Comparison of ENCODE assay signal across 7 cellular contexts in the genomic region with DNA sequence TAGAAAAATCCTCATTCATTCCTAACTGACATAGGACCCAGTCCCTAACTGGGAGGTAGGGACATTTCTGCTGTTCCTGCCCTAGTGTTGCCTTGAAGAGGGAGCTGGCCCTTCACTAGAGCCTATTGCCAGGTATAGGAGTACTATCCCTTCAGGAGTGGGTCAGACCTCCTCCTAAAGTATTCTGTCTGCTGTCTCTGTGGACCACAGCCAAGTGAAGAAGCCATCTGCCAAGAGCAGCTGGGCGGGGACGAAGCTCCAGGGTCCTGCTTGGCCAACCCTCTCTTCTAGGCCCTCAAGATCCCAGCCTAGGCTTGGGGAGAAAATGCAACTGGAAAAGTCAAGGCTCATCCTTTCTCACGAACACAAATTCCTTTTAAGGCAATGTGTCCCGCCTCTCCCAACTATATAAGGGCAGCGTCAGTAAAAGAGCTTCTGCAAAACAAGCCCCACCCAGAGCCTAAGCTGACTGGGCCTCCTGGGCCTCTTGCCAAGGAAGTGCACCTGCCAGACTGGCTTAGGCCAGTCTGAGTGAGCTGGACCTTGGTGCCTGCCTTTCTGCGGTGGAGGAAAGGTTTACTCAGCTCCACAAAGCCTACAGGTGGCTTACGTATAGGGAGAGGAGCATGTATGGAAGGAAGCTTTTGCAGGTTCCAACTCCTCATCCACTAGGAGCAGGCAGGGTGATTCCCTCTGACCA. TPM values are rescaled to one million over a fixed set of nuclear protein-coding genes. Genes with fewer than 3 reads are reported as not detected.
DNase-seq lines count a peak whose midpoint lies in the region; ATAC-seq and TF ChIP-seq lines count a peak whose summit lies in the region.

No MANE protein-coding gene starts in this region.

- H2AFZ ChIP-seq in GM23338, result no peak overlapping the region

- no peaks in the 10 kb centered on the region for H3F3A ChIP-seq in GM23338 (replicated peaks; ENCODE audit: low read depth)

- H3K9me2 ChIP-seq in GM23338 (ENCODE audit: insufficient read depth), result no peaks in the 10 kb centered on the region

- H3K27ac ChIP-seq in GM23338 (ENCODE audit: low read depth) (peak overlapping the region; percentile 89), Peyer's patch (peak overlapping the region; percentile 68 to 91 (median 81))

- TF ChIP-seq CTCF in GM23338 (conservative IDR thresholded peaks at IDR 0.05; ENCODE audit: low read depth in 2 of 2) (no peak), Peyer's patch (IDR thresholded peaks at IDR 0.05) (peak in 2 of 6 experiments; percentile 3 to 30)

- H3K27me3 ChIP-seq in GM23338 (ENCODE audit: insufficient read depth) (0 out of 2 replicates have a peak, but pooled peaks cover 6% of the 10 kb centered on the region), Peyer's patch (no peaks in the 10 kb centered on the region), iPS-15b (ENCODE audit: control insufficient read depth, insufficient read depth, low read length) (peaks cover 7% of the 10 kb centered on the region)

- H3K36me3 Mint-ChIP-seq in GM23338 (ENCODE audit: low read depth), result peaks cover 37% of the 10 kb centered on the region

- peak overlapping the region; percentile 96 for H3K4me3 Mint-ChIP-seq in GM23338

- H3K4me3 ChIP-seq in GM23338 (peak overlapping the region; percentile 83), Peyer's patch (peak overlapping the region; percentile 51 to 82 (median 68)), iPS-15b (ENCODE audit: low read depth, low read length) (peak overlapping the region; percentile 97)

- in situ Hi-C loops in T47D (cut with HindIII; ENCODE audit: low pct_unique_long_range_greater_than_20kb, low sequenced_read_pairs), result no loop called here

- H4K20me1 ChIP-seq in GM23338 (replicated peaks; ENCODE audit: insufficient read depth), result peaks cover 12% of the 10 kb centered on the region; the same call in 1 of the 2 replicates

- peaks cover 32% of the 10 kb centered on the region for H3K79me2 ChIP-seq in GM23338 (replicated peaks; ENCODE audit: insufficient read depth)

- peak overlapping the region; percentile 99 for H3K27ac Mint-ChIP-seq in GM23338

- H3K27me3 Mint-ChIP-seq in GM23338 (ENCODE audit: insufficient read depth, low read depth, poor library complexity), result peaks cover 19% of the 10 kb centered on the region

- H3K4me1 ChIP-seq in GM23338 (ENCODE audit: insufficient read depth) (peaks cover 8% of the 10 kb centered on the region), Peyer's patch (peaks cover 0 to 18% (median 3%) of the 10 kb centered on the region in 4 donors), iPS-15b (ENCODE audit: control insufficient read depth, insufficient read depth, low read length) (peaks cover 7% of the 10 kb centered on the region)

- TF ChIP-seq POLR2A in Peyer's patch (IDR thresholded peaks at IDR 0.05), result peak; percentile 24 to 44

- intact Hi-C loops in sciatic nerve (cut with DNase I), result no loop called here

- DNase-seq in GM04504 (ENCODE audit: low read depth) (peak; percentile 52), GM23338 (ENCODE audit: low spot score) (peak; percentile 92), Kasumi-1 (lab: John Stamatoyannopoulos, UW) (peak; percentile 15 to 38), Peyer's patch (peak; percentile 57 to 94 (median 94)), T47D (ENCODE audit: low read depth in 1 of 2, low spot score in 1 of 2) (peak; percentile 79 to 100), sciatic nerve (ENCODE audit: low spot score) (peak; percentile 82)

- no peaks in the 10 kb centered on the region; the same call in 2 of the 3 replicates for H3K9me3 Mint-ChIP-seq in GM23338

- peak overlapping the region; percentile 70 for H3K4me2 ChIP-seq in GM23338

- no peaks in the 10 kb centered on the region for H3K9me3 ChIP-seq in Peyer's patch
- H3K9me3 ChIP-seq in iPS-15b (ENCODE audit: control insufficient read depth, insufficient read depth, low read length), result no peaks in the 10 kb centered on the region

- ATAC-seq in GM23338 (peak; percentile 67), sciatic nerve (peak; percentile 76)

- H3K36me3 ChIP-seq in GM23338 (ENCODE audit: insufficient read depth) (peaks cover 34% of the 10 kb centered on the region), Peyer's patch (peaks cover 0 to 26% (median 0%) of the 10 kb centered on the region in 3 donors), iPS-15b (ENCODE audit: control insufficient read depth, insufficient read depth, low read length) (peaks cover 10% of the 10 kb centered on the region)

- H3K4me1 Mint-ChIP-seq in GM23338, result peaks cover 22% of the 10 kb centered on the region

- no peak overlapping the region for H3K9ac ChIP-seq in iPS-15b (ENCODE audit: low read depth, low read length)

TF ChIP-seq in GM23338, 12 proteins besides CTCF, POLR2A, EP300 and RAD21 (continues in another document):
- TF ChIP-seq, protein P1, sequence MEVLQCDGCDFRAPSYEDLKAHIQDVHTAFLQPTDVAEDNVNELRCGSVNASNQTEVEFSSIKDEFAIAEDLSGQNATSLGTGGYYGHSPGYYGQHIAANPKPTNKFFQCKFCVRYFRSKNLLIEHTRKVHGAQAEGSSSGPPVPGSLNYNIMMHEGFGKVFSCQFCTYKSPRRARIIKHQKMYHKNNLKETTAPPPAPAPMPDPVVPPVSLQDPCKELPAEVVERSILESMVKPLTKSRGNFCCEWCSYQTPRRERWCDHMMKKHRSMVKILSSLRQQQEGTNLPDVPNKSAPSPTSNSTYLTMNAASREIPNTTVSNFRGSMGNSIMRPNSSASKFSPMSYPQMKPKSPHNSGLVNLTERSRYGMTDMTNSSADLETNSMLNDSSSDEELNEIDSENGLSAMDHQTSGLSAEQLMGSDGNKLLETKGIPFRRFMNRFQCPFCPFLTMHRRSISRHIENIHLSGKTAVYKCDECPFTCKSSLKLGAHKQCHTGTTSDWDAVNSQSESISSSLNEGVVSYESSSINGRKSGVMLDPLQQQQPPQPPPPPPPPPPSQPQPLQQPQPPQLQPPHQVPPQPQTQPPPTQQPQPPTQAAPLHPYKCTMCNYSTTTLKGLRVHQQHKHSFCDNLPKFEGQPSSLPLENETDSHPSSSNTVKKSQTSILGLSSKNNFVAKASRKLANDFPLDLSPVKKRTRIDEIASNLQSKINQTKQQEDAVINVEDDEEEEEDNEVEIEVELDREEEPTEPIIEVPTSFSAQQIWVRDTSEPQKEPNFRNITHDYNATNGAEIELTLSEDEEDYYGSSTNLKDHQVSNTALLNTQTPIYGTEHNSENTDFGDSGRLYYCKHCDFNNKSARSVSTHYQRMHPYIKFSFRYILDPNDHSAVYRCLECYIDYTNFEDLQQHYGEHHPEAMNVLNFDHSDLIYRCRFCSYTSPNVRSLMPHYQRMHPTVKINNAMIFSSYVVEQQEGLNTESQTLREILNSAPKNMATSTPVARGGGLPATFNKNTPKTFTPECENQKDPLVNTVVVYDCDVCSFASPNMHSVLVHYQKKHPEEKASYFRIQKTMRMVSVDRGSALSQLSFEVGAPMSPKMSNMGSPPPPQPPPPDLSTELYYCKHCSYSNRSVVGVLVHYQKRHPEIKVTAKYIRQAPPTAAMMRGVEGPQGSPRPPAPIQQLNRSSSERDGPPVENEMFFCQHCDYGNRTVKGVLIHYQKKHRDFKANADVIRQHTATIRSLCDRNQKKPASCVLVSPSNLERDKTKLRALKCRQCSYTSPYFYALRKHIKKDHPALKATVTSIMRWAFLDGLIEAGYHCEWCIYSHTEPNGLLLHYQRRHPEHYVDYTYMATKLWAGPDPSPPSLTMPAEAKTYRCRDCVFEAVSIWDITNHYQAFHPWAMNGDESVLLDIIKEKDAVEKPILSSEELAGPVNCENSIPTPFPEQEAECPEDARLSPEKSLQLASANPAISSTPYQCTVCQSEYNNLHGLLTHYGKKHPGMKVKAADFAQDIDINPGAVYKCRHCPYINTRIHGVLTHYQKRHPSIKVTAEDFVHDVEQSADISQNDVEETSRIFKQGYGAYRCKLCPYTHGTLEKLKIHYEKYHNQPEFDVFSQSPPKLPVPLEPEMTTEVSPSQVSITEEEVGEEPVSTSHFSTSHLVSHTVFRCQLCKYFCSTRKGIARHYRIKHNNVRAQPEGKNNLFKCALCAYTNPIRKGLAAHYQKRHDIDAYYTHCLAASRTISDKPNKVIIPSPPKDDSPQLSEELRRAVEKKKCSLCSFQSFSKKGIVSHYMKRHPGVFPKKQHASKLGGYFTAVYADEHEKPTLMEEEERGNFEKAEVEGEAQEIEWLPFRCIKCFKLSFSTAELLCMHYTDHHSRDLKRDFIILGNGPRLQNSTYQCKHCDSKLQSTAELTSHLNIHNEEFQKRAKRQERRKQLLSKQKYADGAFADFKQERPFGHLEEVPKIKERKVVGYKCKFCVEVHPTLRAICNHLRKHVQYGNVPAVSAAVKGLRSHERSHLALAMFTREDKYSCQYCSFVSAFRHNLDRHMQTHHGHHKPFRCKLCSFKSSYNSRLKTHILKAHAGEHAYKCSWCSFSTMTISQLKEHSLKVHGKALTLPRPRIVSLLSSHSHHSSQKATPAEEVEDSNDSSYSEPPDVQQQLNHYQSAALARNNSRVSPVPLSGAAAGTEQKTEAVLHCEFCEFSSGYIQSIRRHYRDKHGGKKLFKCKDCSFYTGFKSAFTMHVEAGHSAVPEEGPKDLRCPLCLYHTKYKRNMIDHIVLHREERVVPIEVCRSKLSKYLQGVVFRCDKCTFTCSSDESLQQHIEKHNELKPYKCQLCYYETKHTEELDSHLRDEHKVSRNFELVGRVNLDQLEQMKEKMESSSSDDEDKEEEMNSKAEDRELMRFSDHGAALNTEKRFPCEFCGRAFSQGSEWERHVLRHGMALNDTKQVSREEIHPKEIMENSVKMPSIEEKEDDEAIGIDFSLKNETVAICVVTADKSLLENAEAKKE (CRISPR knock-in tag; IDR thresholded peaks at IDR 0.05), result peak; percentile 73; the same call in 1 of the 2 replicates

RNA-seq across cellular contexts. Expression of gene TUFT1, which starts 0.6 kb away (rescaled TPM):
- total RNA-seq in GM23338 (2014; rRNA removed; shearing (Covaris generic)), result 10.4 and 11.9 TPM in 2 replicates
- 5.6 and 6.0 TPM in 2 replicates for polyA plus RNA-seq in GM23338 (2016; fragmentation: Nextera tagmentation; extraction: Ambion mirVana)
- total RNA-seq in Peyer's patch (10 to 100 TPM; 12.4 to 23.4 (median 19.3) TPM), sciatic nerve (3.2 TPM)

RNA-seq across cellular contexts. Expression of gene CGN, which starts 28.3 kb away (rescaled TPM):
- total RNA-seq in GM23338 (2014; rRNA removed; shearing (Covaris generic)), result 37.0 and 46.1 TPM in 2 replicates
- 11.8 and 13.9 TPM in 2 replicates for polyA plus RNA-seq in GM23338 (2016; fragmentation: Nextera tagmentation; extraction: Ambion mirVana)
- 100 to 1,000 TPM in 3 of 4 donors, 10 to 100 TPM in 1; 34.7 to 180 (median 160) TPM for total RNA-seq in Peyer's patch
- 2.0 TPM for total RNA-seq in sciatic nerve

Comparison
In these comparisons a context has a peak if more than half of its experiments do, and no peak if none do; other contexts are left out.
1. Peak in every context shown above with its lines: DNase-seq, ATAC-seq, H3K4me3 ChIP-seq and H3K27ac ChIP-seq.
2. DNase-seq: peak in every context shown above with its lines; median percentile 94 in Peyer's patch; 92 in GM23338; 90 in T47D; 82 in sciatic nerve; 52 in GM04504; 26 in Kasumi-1.
3. RNA of gene CGN, which starts 28.3 kb away (total RNA-seq): 34.7 to 180 TPM in Peyer's patch and 37.0 to 46.1 TPM in GM23338; 2.0 TPM in sciatic nerve (single experiment); every median in the first group is over 10 times any median in the second.